Comparison of ENCODE assay signal across 17 cellular contexts in the genomic region with DNA sequence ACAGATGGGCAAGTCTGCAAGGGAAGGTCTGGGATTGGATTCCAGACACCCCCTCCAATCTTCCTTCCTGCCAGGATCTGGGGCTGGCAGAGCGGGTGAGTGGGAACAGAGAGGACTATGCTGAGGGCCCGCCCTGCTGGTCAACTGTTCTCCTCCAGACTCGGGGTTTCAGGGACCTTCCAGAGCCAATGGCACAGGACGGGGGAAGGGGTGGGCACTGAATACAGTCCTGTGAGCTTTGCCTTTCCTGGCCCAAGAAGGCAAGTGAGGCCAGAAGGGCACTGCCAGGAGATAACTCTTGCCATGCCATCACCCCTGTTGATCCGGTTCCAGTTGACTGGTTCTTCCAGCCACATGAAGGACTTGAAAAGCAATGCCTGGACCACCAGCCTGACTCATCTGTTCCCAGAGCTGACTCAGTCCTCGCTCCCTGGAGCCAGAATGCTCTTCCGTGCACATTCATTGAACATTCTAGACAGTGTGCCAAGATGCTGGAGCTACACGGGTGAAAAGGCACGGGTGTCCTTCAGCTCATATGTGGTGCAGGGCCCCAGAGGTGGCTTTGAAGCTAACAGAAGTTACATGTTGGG. TPM values are rescaled to one million over a fixed set of nuclear protein-coding genes. Genes with fewer than 3 reads are reported as not detected.
DNase-seq lines count a peak whose midpoint lies in the region; ATAC-seq, FAIRE-seq and TF ChIP-seq lines count a peak whose summit lies in the region.
"Had no signal": no experiment of that assay in that cellular context is flagged by ENCODE, and none has a peak within 500 bp of the region (broad histone marks: within the 10 kb centered on the region; RNA-seq: fewer than 3 reads in every experiment).

No MANE protein-coding gene starts in this region.

- H3K4me1 ChIP-seq in ACC112 (ENCODE audit: control insufficient read depth, insufficient read depth, low read length, unreplicated experiment) (peaks cover 14% of the 10 kb centered on the region), astrocyte (ENCODE audit: insufficient read depth, low read length) (peaks cover 2% of the 10 kb centered on the region)

- H3K4me3 Mint-ChIP-seq in HFFc6 (no peak overlapping the region), astrocyte (ENCODE audit: unreplicated experiment) (no peak overlapping the region)
- H3K4me3 Mint-ChIP-seq: activated CD4-positive, alpha-beta T cell treated with anti-CD3 and anti-CD28 coated beads, Interleukin-2, amount 10 ng/mL, durations not matched to agents 7 days and 5 days; IgD-negative memory B cell; natural killer cell treated with Interleukin-12 subunit alpha and Interleukin-12 subunit beta and Interleukin-15 and Interleukin-18, amount 100 ng/mL, for 72 hours had no signal

- no peaks in the 10 kb centered on the region for H3K9me3 ChIP-seq in astrocyte (ENCODE audit: insufficient read depth, low read depth, low read length)

- H3K27ac Mint-ChIP-seq in HFFc6 (no peak overlapping the region), astrocyte (ENCODE audit: unreplicated experiment) (no peak overlapping the region)
- H3K27ac Mint-ChIP-seq: activated CD4-positive, alpha-beta T cell treated with anti-CD3 and anti-CD28 coated beads, Interleukin-2, amount 10 ng/mL, durations not matched to agents 7 days and 5 days; IgD-negative memory B cell; natural killer cell treated with Interleukin-12 subunit alpha and Interleukin-12 subunit beta and Interleukin-15 and Interleukin-18, amount 100 ng/mL, for 72 hours had no signal

- H3K4me3 ChIP-seq in ACC112 (ENCODE audit: low read depth, low read length) (no peak overlapping the region), astrocyte (ENCODE audit: insufficient read depth, low read depth, low read length) (no peak overlapping the region)

- H3K27me3 ChIP-seq in ACC112 (ENCODE audit: insufficient read depth, low read length) (no peaks in the 10 kb centered on the region), astrocyte (ENCODE audit: insufficient read depth, low read length) (no peaks in the 10 kb centered on the region)

- TF ChIP-seq CTCF in HFFc6 (IDR thresholded peaks at IDR 0.05) (no peak), astrocyte (IDR thresholded peaks at IDR 0.05; ENCODE audit: insufficient read depth, low read depth, low read length) (no peak)

- H3K27me3 Mint-ChIP-seq in HFFc6 (ENCODE audit: insufficient read depth) (peaks cover 9% of the 10 kb centered on the region), astrocyte (ENCODE audit: low read depth, unreplicated experiment) (peaks cover 19% of the 10 kb centered on the region)

- no peak for FAIRE-seq in astrocyte (lab: Jason Lieb, UNC)

- no peaks in the 10 kb centered on the region for H4K20me1 ChIP-seq in astrocyte (ENCODE audit: insufficient read depth, low read length)

- H3K36me3 ChIP-seq in ACC112 (ENCODE audit: insufficient read depth, low read length) (no peaks in the 10 kb centered on the region), astrocyte (ENCODE audit: insufficient read depth, low read length) (no peaks in the 10 kb centered on the region)

- no peak overlapping the region for H3K9ac ChIP-seq in astrocyte (ENCODE audit: low read length)

- H3K27ac ChIP-seq in ACC112 (ENCODE audit: low read depth, low read length), result peak overlapping the region; percentile 48; the same call in 1 of the 2 replicates
- H3K27ac ChIP-seq in astrocyte (ENCODE audit: low read depth, low read length), result no peak overlapping the region

- H3K4me1 Mint-ChIP-seq in HFFc6 (ENCODE audit: low read depth) (no peaks in the 10 kb centered on the region), astrocyte (ENCODE audit: low read depth, unreplicated experiment) (no peaks in the 10 kb centered on the region)

- H2AFZ ChIP-seq in ACC112 (ENCODE audit: low read length, unreplicated experiment) (no peak overlapping the region), astrocyte (ENCODE audit: low read depth, low read length) (no peak overlapping the region)

- no peaks in the 10 kb centered on the region for H3K36me3 Mint-ChIP-seq in HFFc6 (ENCODE audit: low read depth)
- H3K36me3 Mint-ChIP-seq in astrocyte (ENCODE audit: low read depth, unreplicated experiment), result no peaks in the 10 kb centered on the region
- H3K36me3 Mint-ChIP-seq: IgD-negative memory B cell; natural killer cell treated with Interleukin-12 subunit alpha and Interleukin-12 subunit beta and Interleukin-15 and Interleukin-18, amount 100 ng/mL, for 72 hours had no signal

- no peaks in the 10 kb centered on the region for H3K9me3 Mint-ChIP-seq in HFFc6
- peaks cover 7% of the 10 kb centered on the region for H3K9me3 Mint-ChIP-seq in astrocyte (ENCODE audit: unreplicated experiment)
- H3K9me3 Mint-ChIP-seq: IgD-negative memory B cell; natural killer cell treated with Interleukin-12 subunit alpha and Interleukin-12 subunit beta and Interleukin-15 and Interleukin-18, amount 100 ng/mL, for 72 hours had no signal

- no peaks in the 10 kb centered on the region for H3K79me2 ChIP-seq in ACC112 (ENCODE audit: control insufficient read depth, insufficient read depth, low read length, unreplicated experiment)
- no peaks in the 10 kb centered on the region for H3K79me2 ChIP-seq in astrocyte (ENCODE audit: insufficient read depth, low read length)

- peak; percentile 16 for DNase-seq in HFFc6
- peak; percentile 57 for DNase-seq in astrocyte (ENCODE audit: low read depth)
- DNase-seq in iris pigment epithelial cell (ENCODE audit: low read depth), result peak; percentile 54
- DNase-seq in activated CD8-positive, alpha-beta memory T cell treated with anti-CD3 and anti-CD28 coated beads, Interleukin-2, amount 50 U/mL, for 48 hours, result no peak
- DNase-seq in cerebellar nuclear complex (lab: John Stamatoyannopoulos, UW), result no peak
- DNase-seq: activated CD4-positive, alpha-beta T cell treated with anti-CD3 and anti-CD28 coated beads, Interleukin-2, amount 10 ng/mL, durations not matched to agents 7 days and 5 days; activated T-cell treated with anti-CD3 and anti-CD28 coated beads, Interleukin-2, amount 50 U/mL, for 48 hours; Calu3; cortex of kidney; left ventricle myocardium superior; SHP77 treated with DMSO at 0.1 percent for 48 hours had no signal

- ATAC-seq in HG02798 (IDR thresholded peaks at IDR 0.05; ENCODE audit: poor library complexity, unreplicated experiment) (no peak), HG02571 (IDR thresholded peaks at IDR 0.05; ENCODE audit: unreplicated experiment) (no peak)
- ATAC-seq: natural killer cell treated with Interleukin-12 subunit alpha and Interleukin-12 subunit beta and Interleukin-15 and Interleukin-18, amount 100 ng/mL, for 72 hours had no signal

- no peak overlapping the region for H3K4me2 ChIP-seq in astrocyte (ENCODE audit: low read length)

RNA-seq across cellular contexts. Expression of a gene that starts 0.5 kb away (rescaled TPM):
- total RNA-seq in HFFc6 (2021; fragmentation: NEBNext Ultra II Directional; extraction: Animal tissue kit (Norgen Biotek cat#: 25700)), result under 1 TPM in 1 of 6 experiments, not detected in 5; 0.09 TPM
- total RNA-seq in astrocyte, result not detected in 2 replicates
- total RNA-seq: A673, Calu3 had no signal

RNA-seq across cellular contexts. Expression of a gene that starts 22.0 kb away (rescaled TPM):
- 1 to 10 TPM; 5.1 to 6.3 (median 5.7) TPM for total RNA-seq in HFFc6 (2021; fragmentation: NEBNext Ultra II Directional; extraction: Animal tissue kit (Norgen Biotek cat#: 25700))
- total RNA-seq in astrocyte, result 8.6 and 9.2 TPM in 2 replicates

RNA-seq across cellular contexts. Expression of a gene that starts 26.3 kb away (rescaled TPM):
- 10 to 100 TPM; 19.7 to 24.5 (median 20.8) TPM for total RNA-seq in HFFc6 (2021; fragmentation: NEBNext Ultra II Directional; extraction: Animal tissue kit (Norgen Biotek cat#: 25700))
- 31.4 and 34.7 TPM in 2 replicates for total RNA-seq in astrocyte

RNA-seq across cellular contexts. Expression of a gene that starts 48.3 kb away (rescaled TPM):
- total RNA-seq in HFFc6 (2021; fragmentation: NEBNext Ultra II Directional; extraction: Animal tissue kit (Norgen Biotek cat#: 25700)), result 1 to 10 TPM; 2.9 to 4.2 (median 3.5) TPM
- 4.4 and 4.5 TPM in 2 replicates for total RNA-seq in astrocyte

RNA-seq across cellular contexts. Expression of a gene that starts 48.3 kb away (rescaled TPM):
- total RNA-seq in HFFc6 (2021; fragmentation: NEBNext Ultra II Directional; extraction: Animal tissue kit (Norgen Biotek cat#: 25700)), result 10 to 100 TPM; 12.7 to 16.6 (median 14.4) TPM
- 26.9 and 30.5 TPM in 2 replicates for total RNA-seq in astrocyte

Comparison
In these comparisons a context has a peak if more than half of its experiments do, and no peak if none do; other contexts are left out.
1. DNase-seq: peak in HFFc6 (single experiment), astrocyte (single experiment) and iris pigment epithelial cell (single experiment); none in activated CD8-positive, alpha-beta memory T cell treated with anti-CD3 and anti-CD28 coated beads, Interleukin-2, amount 50 U/mL, for 48 hours (single experiment) and cerebellar nuclear complex (0 of 2).